Comparison of ENCODE assay signal across 15 cellular contexts in the genomic region with DNA sequence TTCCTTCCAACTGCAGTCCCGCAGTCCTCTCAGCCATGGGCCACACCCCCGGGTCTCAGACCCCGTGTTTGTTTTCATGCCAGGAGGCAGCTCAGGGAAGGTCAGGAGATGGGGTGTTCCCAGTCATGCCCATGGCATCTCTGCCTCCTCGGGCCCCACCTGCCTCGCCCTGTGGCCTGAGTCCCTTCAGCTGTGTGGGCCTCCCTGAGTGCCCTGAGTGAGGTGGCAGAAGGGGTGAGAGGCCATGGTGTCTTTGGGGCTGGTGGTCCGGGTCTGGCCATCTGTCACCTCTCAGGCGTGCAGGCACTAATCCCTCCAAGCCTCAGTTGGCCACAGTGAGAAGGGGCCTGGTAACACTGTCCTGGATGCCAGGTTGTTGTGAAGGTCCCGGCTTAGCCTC. TPM values are rescaled to one million over a fixed set of nuclear protein-coding genes. Genes with fewer than 3 reads are reported as not detected.
A peak's percentile ranks its signal among the peaks of the same experiment; 100 is the strongest.
DNase-seq lines count a peak whose midpoint lies in the region; ATAC-seq and TF ChIP-seq lines count a peak whose summit lies in the region.
"Had no signal": no experiment of that assay in that cellular context is flagged by ENCODE, and none has a peak within 500 bp of the region (broad histone marks: within the 10 kb centered on the region; RNA-seq: fewer than 3 reads in every experiment).

No MANE protein-coding gene starts in this region.

- TF ChIP-seq CTCF in natural killer cell (IDR thresholded peaks at IDR 0.05), result no peak
- no peak for TF ChIP-seq CTCF in Caco-2 (IDR thresholded peaks at IDR 0.05; ENCODE audit: insufficient read depth in 1 of 2, low read depth in 1 of 2, low read length in 1 of 2, severe bottlenecking in 1 of 2, unreplicated experiment in 1 of 2)

- no TSS peak for BruUV-seq in Caco-2 (replicated peaks; lab: Mats Ljungman, UMichigan)

- no peak overlapping the region for H3K27ac Mint-ChIP-seq in natural killer cell treated with Interleukin-12 subunit alpha and Interleukin-12 subunit beta and Interleukin-15 and Interleukin-18, amount 100 ng/mL, for 72 hours
- H3K27ac Mint-ChIP-seq in natural killer cell (no peak overlapping the region), Caco-2 (ENCODE audit: unreplicated experiment) (no peak overlapping the region)
- H3K27ac Mint-ChIP-seq: HFFc6 had no signal

- H3K27me3 ChIP-seq in Caco-2 (replicated peaks; ENCODE audit: control insufficient read depth, insufficient read depth, low read length), result no peaks in the 10 kb centered on the region
- H3K27me3 ChIP-seq: BE2C had no signal

- H3K9me3 ChIP-seq in Caco-2, result no peaks in the 10 kb centered on the region
- H3K9me3 ChIP-seq: BE2C had no signal

- H3K27me3 Mint-ChIP-seq in natural killer cell treated with Interleukin-12 subunit alpha and Interleukin-12 subunit beta and Interleukin-15 and Interleukin-18, amount 100 ng/mL, for 72 hours, result no peaks in the 10 kb centered on the region
- H3K27me3 Mint-ChIP-seq in natural killer cell (ENCODE audit: low read depth in 2 of 2) (no peaks in the 10 kb centered on the region), Caco-2 (ENCODE audit: insufficient read depth, unreplicated experiment) (no peaks in the 10 kb centered on the region)

- intact Hi-C loops in natural killer cell (cut with micrococcal nuclease), result no loop called here
- intact Hi-C loops in Caco-2 (cut with micrococcal nuclease; ENCODE audit: unreplicated experiment), result no loop called here

- DNase-seq in natural killer cell treated with Interleukin-12 subunit alpha and Interleukin-12 subunit beta and Interleukin-15 and Interleukin-18, amount 100 ng/mL, for 72 hours (ENCODE audit: low spot score), result peak; percentile 59
- DNase-seq in natural killer cell, result no peak
- DNase-seq in M059J (ENCODE audit: low read depth), result peak; percentile 42
- peak; percentile 25 for DNase-seq in kidney tubule cell (ENCODE audit: low spot score)
- DNase-seq in Caco-2, result no peak
- no peak for DNase-seq in NCI-H1092 (lab: John Stamatoyannopoulos, UW)
- DNase-seq: BE2C; Calu3; CD8-positive, alpha-beta memory T cell; DMS 273 treated with DMSO at 0.1 percent for 48 hours; HCEC 1CT; HFFc6 had no signal

- no peak for ATAC-seq in natural killer cell treated with Interleukin-12 subunit alpha and Interleukin-12 subunit beta and Interleukin-15 and Interleukin-18, amount 100 ng/mL, for 72 hours
- ATAC-seq in natural killer cell (no peak), GM19452 (IDR thresholded peaks at IDR 0.05; ENCODE audit: unreplicated experiment) (no peak)

- no peak overlapping the region for H3K4me3 Mint-ChIP-seq in natural killer cell treated with Interleukin-12 subunit alpha and Interleukin-12 subunit beta and Interleukin-15 and Interleukin-18, amount 100 ng/mL, for 72 hours
- H3K4me3 Mint-ChIP-seq in natural killer cell (no peak overlapping the region), Caco-2 (ENCODE audit: unreplicated experiment) (no peak overlapping the region)
- H3K4me3 Mint-ChIP-seq: CD8-positive, alpha-beta memory T cell; HFFc6 had no signal

- H3K4me1 ChIP-seq in Caco-2, result no peaks in the 10 kb centered on the region
- H3K4me1 ChIP-seq: BE2C had no signal

- H3K4me3 ChIP-seq in Caco-2 (ENCODE audit: low read depth, low read length), result no peak overlapping the region

- CTCF ChIA-PET in Caco-2 (lab: Charles Lee), result interaction anchor here (0.5 kb wide), 1 partner anchor 612 kb away, joined by 4 read pairs; no protein-coding TSS in a partner anchor

- H3K4me1 Mint-ChIP-seq in natural killer cell treated with Interleukin-12 subunit alpha and Interleukin-12 subunit beta and Interleukin-15 and Interleukin-18, amount 100 ng/mL, for 72 hours (ENCODE audit: low read depth in 2 of 2), result no peaks in the 10 kb centered on the region
- peaks cover 0 to 4% of the 10 kb centered on the region in 2 donors for H3K4me1 Mint-ChIP-seq in natural killer cell
- H3K4me1 Mint-ChIP-seq in Caco-2 (ENCODE audit: low read depth, unreplicated experiment), result no peaks in the 10 kb centered on the region
- H3K4me1 Mint-ChIP-seq: CD8-positive, alpha-beta memory T cell had no signal

- no peaks in the 10 kb centered on the region for H3K9me3 Mint-ChIP-seq in natural killer cell treated with Interleukin-12 subunit alpha and Interleukin-12 subunit beta and Interleukin-15 and Interleukin-18, amount 100 ng/mL, for 72 hours
- H3K9me3 Mint-ChIP-seq in natural killer cell (no peaks in the 10 kb centered on the region), Caco-2 (ENCODE audit: unreplicated experiment) (no peaks in the 10 kb centered on the region)
- H3K9me3 Mint-ChIP-seq: CD8-positive, alpha-beta memory T cell; HFFc6 had no signal

- no peaks in the 10 kb centered on the region for H3K36me3 Mint-ChIP-seq in natural killer cell treated with Interleukin-12 subunit alpha and Interleukin-12 subunit beta and Interleukin-15 and Interleukin-18, amount 100 ng/mL, for 72 hours
- no peaks in the 10 kb centered on the region for H3K36me3 Mint-ChIP-seq in natural killer cell
- H3K36me3 Mint-ChIP-seq in Caco-2 (ENCODE audit: insufficient read depth, unreplicated experiment), result peaks cover 64% of the 10 kb centered on the region
- H3K36me3 Mint-ChIP-seq: CD8-positive, alpha-beta memory T cell had no signal

- POLR2A ChIA-PET in Caco-2 (lab: Charles Lee), result no interaction called here

- H3K36me3 ChIP-seq in Caco-2 (ENCODE audit: control insufficient read depth, insufficient read depth, low read length), result no peaks in the 10 kb centered on the region

RNA-seq across cellular contexts. Expression of a gene that starts 10.9 kb away (rescaled TPM):
- 10 to 100 TPM; 57.0 to 63.1 TPM for total RNA-seq in natural killer cell treated with Interleukin-12 subunit alpha and Interleukin-12 subunit beta and Interleukin-15 and Interleukin-18, amount 100 ng/mL, for 72 hours
- 10 to 100 TPM; 68.0 to 73.5 (median 68.1) TPM for total RNA-seq in natural killer cell
- 9.8 and 24.9 TPM in 2 replicates for total RNA-seq in M059J (2014; rRNA removed; shearing (Covaris generic))
- total RNA-seq in Caco-2 (2022), result 27.4 and 30.9 TPM in 2 replicates

RNA-seq across cellular contexts. Expression of a gene that starts 48.7 kb away (rescaled TPM):
- 100 to 1,000 TPM in 1 of 2 donors, 10 to 100 TPM in 1; 75.5 to 201 TPM for total RNA-seq in natural killer cell treated with Interleukin-12 subunit alpha and Interleukin-12 subunit beta and Interleukin-15 and Interleukin-18, amount 100 ng/mL, for 72 hours
- 1 to 10 TPM; 2.8 to 4.6 (median 4.1) TPM for total RNA-seq in natural killer cell
- 35.7 and 60.1 TPM in 2 replicates for total RNA-seq in M059J (2014; rRNA removed; shearing (Covaris generic))
- total RNA-seq in Caco-2 (2022), result 47.6 and 54.6 TPM in 2 replicates

RNA-seq across cellular contexts. Expression of a gene that starts 55.3 kb away (rescaled TPM):
- total RNA-seq in natural killer cell treated with Interleukin-12 subunit alpha and Interleukin-12 subunit beta and Interleukin-15 and Interleukin-18, amount 100 ng/mL, for 72 hours, result 1 to 10 TPM; 1.6 to 2.2 TPM
- total RNA-seq in natural killer cell, result 10 to 100 TPM in 1 of 3 donors, 1 to 10 TPM in 2; 5.9 to 13.0 (median 8.8) TPM
- total RNA-seq in M059J (2014; rRNA removed; shearing (Covaris generic)), result not detected in 2 replicates
- not detected in 2 replicates for total RNA-seq in Caco-2 (2022)
- total RNA-seq: Calu3, Daoy, H4, HFFc6 had no signal

Comparison
In these comparisons a context has a peak if more than half of its experiments do, and no peak if none do; other contexts are left out.
1. DNase-seq: peak in natural killer cell treated with Interleukin-12 subunit alpha and Interleukin-12 subunit beta and Interleukin-15 and Interleukin-18, amount 100 ng/mL, for 72 hours (single experiment), M059J (single experiment) and kidney tubule cell (single experiment); none in natural killer cell (single experiment), Caco-2 (0 of 2) and NCI-H1092 (single experiment).